19 cellular contexts compared by ENCODE assay signal in the genomic region with DNA sequence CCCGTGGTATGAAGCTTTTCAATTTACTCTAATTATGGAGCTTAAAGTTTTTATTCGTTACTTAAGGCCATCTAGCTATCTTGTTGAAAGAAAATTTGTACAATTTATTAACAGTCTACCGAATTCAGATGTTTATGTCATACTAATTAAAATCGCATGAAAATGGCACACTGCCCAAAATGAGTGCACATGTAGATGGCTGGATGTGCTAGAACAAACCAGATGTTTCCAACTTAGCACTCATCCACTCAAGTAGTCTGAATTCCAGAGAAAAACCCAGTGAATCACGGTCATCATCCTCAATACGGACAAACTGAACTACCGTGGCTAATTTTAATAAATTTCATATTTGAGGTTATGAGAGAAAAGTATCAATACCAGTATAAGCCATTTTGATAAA.
DNase-seq lines count a peak whose midpoint lies in the region; ATAC-seq, FAIRE-seq and TF ChIP-seq lines count a peak whose summit lies in the region.
"Had no signal": no experiment of that assay in that cellular context is flagged by ENCODE, and none has a peak within 500 bp of the region (broad histone marks: within the 10 kb centered on the region; RNA-seq: fewer than 3 reads in every experiment).

No MANE protein-coding gene starts in this region.

- peak overlapping the region; percentile 47 for H3K27ac Mint-ChIP-seq in osteocyte (ENCODE audit: unreplicated experiment)
- H3K27ac Mint-ChIP-seq in CD8-positive, alpha-beta T cell: no peak overlapping the region
- H3K27ac Mint-ChIP-seq: CD4-positive, CD25-positive, alpha-beta regulatory T cell had no signal

- H3K9me3 Mint-ChIP-seq in osteocyte (ENCODE audit: unreplicated experiment): no peaks in the 10 kb centered on the region
- no peaks in the 10 kb centered on the region for H3K9me3 Mint-ChIP-seq in CD8-positive, alpha-beta T cell

- intact Hi-C loops in CD8-positive, alpha-beta T cell (cut with DNase I, micrococcal nuclease): no loop called here

- no peaks in the 10 kb centered on the region for H3K4me1 ChIP-seq in osteoblast (ENCODE audit: insufficient read depth, low read length)
- no peaks in the 10 kb centered on the region for H3K4me1 ChIP-seq in CD8-positive, alpha-beta T cell (ENCODE audit: insufficient read depth, low read length)
- H3K4me1 ChIP-seq: Caco-2 had no signal

- no peak overlapping the region for H3K27ac ChIP-seq in osteoblast (ENCODE audit: low read depth, low read length)
- no peak overlapping the region for H3K27ac ChIP-seq in CD8-positive, alpha-beta T cell (ENCODE audit: low read depth, low read length)

- no peak overlapping the region for H2AFZ ChIP-seq in osteoblast (ENCODE audit: low read length)

- H3K4me3 Mint-ChIP-seq in osteocyte (ENCODE audit: unreplicated experiment): no peak overlapping the region
- no peak overlapping the region for H3K4me3 Mint-ChIP-seq in CD8-positive, alpha-beta T cell
- H3K4me3 Mint-ChIP-seq: CD4-positive, CD25-positive, alpha-beta regulatory T cell had no signal

- DNase-seq in AG09319 (ENCODE audit: extremely low read depth, low read depth): peak; percentile 64
- peak; percentile 41 for DNase-seq in GM04503 (ENCODE audit: low read depth)
- DNase-seq in osteocyte (ENCODE audit: extremely low spot score, unreplicated experiment): no peak
- DNase-seq in ecto neural progenitor cell (ENCODE audit: low spot score): no peak
- DNase-seq in osteoblast (ENCODE audit: insufficient read length, low spot score, missing footprints): no peak
- no peak for DNase-seq in CD8-positive, alpha-beta T cell
- DNase-seq: Caco-2; CD4-positive, CD25-positive, alpha-beta regulatory T cell; NCI-H1105; NCI-H510A treated with DMSO at 0.1 percent for 48 hours; NCI-H774; OCI-M1; RPMI8226; SHP77 treated with DMSO at 0.1 percent for 48 hours had no signal

- H4K20me1 ChIP-seq in osteoblast (ENCODE audit: insufficient read depth, low read length): peaks cover 6% of the 10 kb centered on the region

- peaks cover 32% of the 10 kb centered on the region for H3K4me1 Mint-ChIP-seq in osteocyte (ENCODE audit: unreplicated experiment)
- H3K4me1 Mint-ChIP-seq in CD8-positive, alpha-beta T cell (ENCODE audit: low read depth): no peaks in the 10 kb centered on the region
- H3K4me1 Mint-ChIP-seq: CD4-positive, CD25-positive, alpha-beta regulatory T cell had no signal

- peak; percentile 91 for FAIRE-seq in endometrium (lab: Jason Lieb, UNC)
- FAIRE-seq: A204.1, H1, K562 had no signal

- peaks cover 87% of the 10 kb centered on the region for H3K36me3 Mint-ChIP-seq in osteocyte (ENCODE audit: unreplicated experiment)
- no peaks in the 10 kb centered on the region for H3K36me3 Mint-ChIP-seq in CD8-positive, alpha-beta T cell
- H3K36me3 Mint-ChIP-seq: CD4-positive, CD25-positive, alpha-beta regulatory T cell had no signal

- no peak for ATAC-seq in CD8-positive, alpha-beta T cell
- ATAC-seq: K562, SK-N-SH treated with all-trans-retinoic acid at 6 μM for 48 hours had no signal

- H3K36me3 ChIP-seq in osteoblast (ENCODE audit: insufficient read depth, low read length): peaks cover 99% of the 10 kb centered on the region
- H3K36me3 ChIP-seq in CD8-positive, alpha-beta T cell (ENCODE audit: insufficient read depth, low read length): no peaks in the 10 kb centered on the region

- POLR2A ChIA-PET in CD8-positive, alpha-beta T cell (lab: Charles Lee): no interaction called here

- H3K79me2 ChIP-seq in osteoblast (ENCODE audit: insufficient read depth, low read length): no peaks in the 10 kb centered on the region

- no peak overlapping the region for H3K4me3 ChIP-seq in osteoblast (ENCODE audit: insufficient read depth, low read length)
- no peak overlapping the region for H3K4me3 ChIP-seq in CD8-positive, alpha-beta T cell (ENCODE audit: low read depth, low read length)
- H3K4me3 ChIP-seq: K562 had no signal

- no peak overlapping the region for H3K4me2 ChIP-seq in osteoblast (ENCODE audit: insufficient read depth, low read length)

- TF ChIP-seq CTCF in AG09319 (IDR thresholded peaks at IDR 0.05; ENCODE audit: low read depth, low read length) (no peak), osteocyte (IDR thresholded peaks at IDR 0.05) (no peak), osteoblast (IDR thresholded peaks at IDR 0.05; ENCODE audit: extremely low read depth, low read depth, low read length) (no peak)
- no peak for TF ChIP-seq CTCF in CD8-positive, alpha-beta T cell (IDR thresholded peaks at IDR 0.05)

- H3K27me3 ChIP-seq in osteoblast (ENCODE audit: insufficient read depth, low read length): no peaks in the 10 kb centered on the region
- H3K27me3 ChIP-seq in CD8-positive, alpha-beta T cell (ENCODE audit: insufficient read depth, low read length): no peaks in the 10 kb centered on the region

- CTCF ChIA-PET in CD8-positive, alpha-beta T cell (lab: Charles Lee): no interaction called here

- H3K27me3 Mint-ChIP-seq in osteocyte (ENCODE audit: unreplicated experiment): no peaks in the 10 kb centered on the region
- peaks cover 7% of the 10 kb centered on the region for H3K27me3 Mint-ChIP-seq in CD8-positive, alpha-beta T cell (ENCODE audit: low read depth)
- H3K27me3 Mint-ChIP-seq: CD4-positive, CD25-positive, alpha-beta regulatory T cell had no signal

- no peaks in the 10 kb centered on the region for H3K9me3 ChIP-seq in osteoblast (ENCODE audit: low read depth, low read length)
- no peaks in the 10 kb centered on the region for H3K9me3 ChIP-seq in CD8-positive, alpha-beta T cell (ENCODE audit: low read length)
- H3K9me3 ChIP-seq: Caco-2 had no signal

Comparison
In these comparisons a context has a peak if more than half of its experiments do, and no peak if none do; other contexts are left out.
1. DNase-seq: peak in AG09319 (single experiment) and GM04503 (single experiment); none in osteocyte (single experiment), ecto neural progenitor cell (single experiment), osteoblast (single experiment) and CD8-positive, alpha-beta T cell (0 of 7).